8 cellular contexts compared by ENCODE assay signal in the genomic region with DNA sequence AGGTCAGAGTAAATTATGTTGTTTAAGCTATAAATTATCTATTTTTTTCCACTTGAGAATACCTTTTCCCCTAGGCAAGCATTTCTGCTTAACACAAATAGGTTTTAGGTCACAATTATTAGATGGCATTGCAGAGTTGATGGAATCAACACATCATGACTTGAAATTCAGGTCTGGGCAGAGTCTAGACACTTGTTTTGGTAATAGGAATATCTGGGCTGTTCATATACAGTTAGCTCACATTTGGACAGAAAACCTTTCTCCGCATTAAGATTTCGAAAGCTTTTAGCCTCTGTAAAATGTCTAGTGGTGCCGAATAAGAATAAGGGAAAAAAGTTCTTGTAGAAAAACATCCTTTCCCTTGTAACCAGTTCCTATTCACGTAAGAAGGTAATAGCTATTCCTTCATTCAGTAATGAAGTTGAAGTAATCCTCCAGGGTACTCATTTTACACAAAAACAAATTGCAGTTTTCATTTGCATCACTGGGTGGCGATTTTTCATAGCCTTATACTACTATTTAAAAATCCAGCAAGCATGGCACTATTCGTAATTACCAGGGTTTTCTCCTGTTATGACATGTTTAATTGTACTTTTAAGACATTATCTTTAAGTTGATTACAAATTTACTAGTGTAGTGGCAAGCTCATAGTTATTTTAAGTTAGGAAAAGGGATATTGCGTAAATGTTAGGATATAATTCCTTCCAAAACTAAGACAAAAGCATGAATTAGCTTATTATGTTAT. TPM values are rescaled to one million over a fixed set of nuclear protein-coding genes. Genes with fewer than 3 reads are reported as not detected.
A peak's percentile ranks its signal among the peaks of the same experiment; 100 is the strongest.
DNase-seq lines count a peak whose midpoint lies in the region; ATAC-seq and TF ChIP-seq lines count a peak whose summit lies in the region.

No MANE protein-coding gene starts in this region.

- intact Hi-C loops in left lung (cut with DNase I) (loop anchor here in 1 of 2 donors (10.0 kb wide), 1 partner anchor 83 kb away; no protein-coding TSS in a partner anchor), stomach (cut with DNase I; ENCODE audit: low total_unique reads) (no loop called here)

- TF ChIP-seq CTCF in left lung (IDR thresholded peaks at IDR 0.05) (peak; percentile 37 to 55), stomach (IDR thresholded peaks at IDR 0.05) (peak in 5 of 7 experiments; percentile 41 to 61 (median 47))

- H3K27ac ChIP-seq in left lung (peak overlapping the region in 1 of 2 donors; percentile 33), stomach (peak overlapping the region in 4 of 5 donors; percentile 4 to 67 (median 28))

- DNase-seq in activated T-cell treated with anti-CD3 and anti-CD28 coated beads for 1 hour (ENCODE audit: low read depth): peak; percentile 8
- no peak for DNase-seq in activated T-cell treated with anti-CD3 and anti-CD28 coated beads, Interleukin-2, amount 50 U/mL, for 48 hours
- peak; percentile 78 for DNase-seq in H4 (ENCODE audit: low spot score)
- peak; percentile 93 for DNase-seq in NAMALWA (ENCODE audit: low spot score)
- peak; percentile 91 for DNase-seq in SK-MEL-5 (ENCODE audit: low read depth, low spot score)
- peak; percentile 65 for DNase-seq in cerebellum (ENCODE audit: low spot score)
- DNase-seq in left lung: no peak
- DNase-seq in stomach: no peak

- TF ChIP-seq EP300 in stomach (IDR thresholded peaks at IDR 0.05): no peak

- no peaks in the 10 kb centered on the region for H3K27me3 ChIP-seq in left lung
- no peaks in the 10 kb centered on the region for H3K27me3 ChIP-seq in stomach

- in situ Hi-C loops in SK-MEL-5 (cut with HindIII; ENCODE audit: low pct_unique_long_range_greater_than_20kb, low sequenced_read_pairs): no loop called here

- no peaks in the 10 kb centered on the region for H3K36me3 ChIP-seq in left lung
- H3K36me3 ChIP-seq in stomach: peaks cover 0 to 5% (median 4%) of the 10 kb centered on the region in 4 donors

- H3K4me3 ChIP-seq in left lung: no peak overlapping the region
- H3K4me3 ChIP-seq in stomach: peak overlapping the region in 1 of 4 donors; percentile 15

- 34 to 44% (median 37%) methylated on average over 7 of the region's 7 CpGs for WGBS in stomach, 5 donors

- H3K9me3 ChIP-seq in left lung (peaks cover 0 to 3% of the 10 kb centered on the region in 2 donors), stomach (no peaks in the 10 kb centered on the region)

- peaks cover 4 to 15% of the 10 kb centered on the region in 2 donors for H3K4me1 ChIP-seq in left lung
- peaks cover 6 to 39% (median 20%) of the 10 kb centered on the region in 4 donors for H3K4me1 ChIP-seq in stomach

- ATAC-seq in left lung: peak; percentile 95

- no peak for TF ChIP-seq POLR2A in stomach (IDR thresholded peaks at IDR 0.05)

RNA-seq across cellular contexts. Expression of gene RPA3, which starts 37.0 kb away (rescaled TPM):
- 228 and 233 TPM in 2 replicates for total RNA-seq in H4 (2014; rRNA removed; shearing (Covaris generic))
- total RNA-seq in SK-MEL-5 (2014; rRNA removed; shearing (Covaris generic)): 53.7 and 81.2 TPM in 2 replicates
- 34.6 and 57.4 TPM in 2 replicates for polyA plus RNA-seq in SK-MEL-5 (2015; cell fraction: cytosol; rRNA removed)
- polyA plus RNA-seq in SK-MEL-5 (2015; cell fraction: nucleus; rRNA removed): 49.6 and 60.3 TPM in 2 replicates
- total RNA-seq in cerebellum (11.2 TPM), left lung (10 to 100 TPM; 28.5 to 32.3 TPM), stomach (10 to 100 TPM in 3 of 5 donors, 1 to 10 TPM in 1, not detected in 1; 6.7 to 44.9 (median 20.8) TPM)
- 10 to 100 TPM; 28.7 to 39.1 (median 33.0) TPM for polyA plus RNA-seq in stomach

RNA-seq across cellular contexts. Expression of gene UMAD1, which starts 40.8 kb away (rescaled TPM):
- 46.4 and 65.9 TPM in 2 replicates for total RNA-seq in H4 (2014; rRNA removed; shearing (Covaris generic))
- 32.1 and 35.2 TPM in 2 replicates for total RNA-seq in SK-MEL-5 (2014; rRNA removed; shearing (Covaris generic))
- 28.1 and 34.3 TPM in 2 replicates for polyA plus RNA-seq in SK-MEL-5 (2015; cell fraction: cytosol; rRNA removed)
- polyA plus RNA-seq in SK-MEL-5 (2015; cell fraction: nucleus; rRNA removed): 11.7 and 16.4 TPM in 2 replicates
- total RNA-seq in cerebellum: 11.5 TPM
- total RNA-seq in left lung: 10 to 100 TPM; 17.8 to 20.2 TPM
- 100 to 1,000 TPM in 1 of 5 donors, 10 to 100 TPM in 4; 22.0 to 175 (median 37.9) TPM for total RNA-seq in stomach
- 10 to 100 TPM in 2 of 3 donors, 1 to 10 TPM in 1; 7.8 to 43.4 (median 21.5) TPM for polyA plus RNA-seq in stomach

Comparison
In these comparisons a context has a peak if more than half of its experiments do, and no peak if none do; other contexts are left out.
1. DNase-seq: peak in activated T-cell treated with anti-CD3 and anti-CD28 coated beads for 1 hour (single experiment), H4 (single experiment), NAMALWA (single experiment), SK-MEL-5 (single experiment) and cerebellum (single experiment); none in activated T-cell treated with anti-CD3 and anti-CD28 coated beads, Interleukin-2, amount 50 U/mL, for 48 hours (0 of 2), left lung (0 of 2) and stomach (single experiment).